In genomic region chr3:17747184-17747889, GRCh38 we compare ENCODE assay signal across 10 cellular contexts. TPM values are rescaled to one million over a fixed set of nuclear protein-coding genes. Genes with fewer than 3 reads are reported as not detected.
A peak's percentile ranks its signal among the peaks of the same experiment; 100 is the strongest.
DNase-seq lines count a peak whose midpoint lies in the region; ATAC-seq, FAIRE-seq and TF ChIP-seq lines count a peak whose summit lies in the region.
"Had no signal": no experiment of that assay in that cellular context is flagged by ENCODE, and none has a peak within 500 bp of the region (broad histone marks: within the 10 kb centered on the region; RNA-seq: fewer than 3 reads in every experiment).

No MANE protein-coding gene starts in this region.

- TF ChIP-seq RAD21 in K562 (CRISPR knock-in tag; conservative IDR thresholded peaks at IDR 0.05 in 1 of 2, IDR thresholded peaks at IDR 0.05 in 1 of 2) = no peak

- H3K79me2 ChIP-seq in K562 (ENCODE audit: control insufficient read depth, insufficient read depth, low read length) = no peaks in the 10 kb centered on the region; the same call in 2 of the 3 replicates

- H3K4me1 ChIP-seq in K562 (replicated peaks in 1 of 2; ENCODE audit: control insufficient read depth in 2 of 2, insufficient read depth in 2 of 2, low read length in 2 of 2) = peaks cover 17 to 32% of the 10 kb centered on the region in 2 experiments; a peak in 4 of 5 replicates

- no peaks in the 10 kb centered on the region for H3K9me3 ChIP-seq in K562 (replicated peaks; ENCODE audit: control insufficient read depth, insufficient read depth, low read depth, low read length)

- H3K4me3 ChIP-seq in K562 = no peak overlapping the region

- FAIRE-seq in GM18507 (lab: Jason Lieb, UNC) (peak; percentile 89), K562 (lab: Jason Lieb, UNC) (no peak)
- FAIRE-seq: islet of Langerhans had no signal

- WGBS in K562 (ENCODE audit: insufficient coverage, low coverage, missing lambda C conversion rate) = 45% methylated on average over 6 of the region's 6 CpGs

- ATAC-seq in GM21529 (IDR thresholded peaks at IDR 0.05; ENCODE audit: unreplicated experiment) (peak; percentile 80), HG03439 (IDR thresholded peaks at IDR 0.05; ENCODE audit: unreplicated experiment) (peak; percentile 66), K562 (no peak)

- H3K4me2 ChIP-seq in K562 (ENCODE audit: insufficient read depth, low read length) = no peak overlapping the region

- intact Hi-C loops in K562 (cut with micrococcal nuclease) = no loop called here

- CTCF ChIA-PET in K562 (lab: Yijun Ruan, JAX; ENCODE audit: low intra/inter-chr PET ratio) = no interaction called here

- TF ChIP-seq CTCF in K562 (IDR thresholded peaks at IDR 0.05 in 2 of 3, conservative IDR thresholded peaks at IDR 0.05 in 1 of 3; ENCODE audit: insufficient read depth in 2 of 3, low read depth in 1 of 3, low read length in 3 of 3) = no peak

- POLR2A ChIA-PET in K562 (lab: Yijun Ruan, JAX) = interaction anchor here (0.6 to 1.1 kb wide), 3 partner anchors 16 to 89 kb away, joined by 3 to 4 read pairs (median 3); no protein-coding TSS in a partner anchor

- H3K36me3 ChIP-seq in K562 (ENCODE audit: control insufficient read depth, insufficient read depth, low read length) = no peaks in the 10 kb centered on the region

- H4K20me1 ChIP-seq in K562 (replicated peaks; ENCODE audit: control insufficient read depth, insufficient read depth, low read length) = no peaks in the 10 kb centered on the region

- peak overlapping the region; percentile 33; the same call in 1 of the 3 replicates for H3K27ac ChIP-seq in K562 (ENCODE audit: extremely low read depth, low read depth, low read length)

- H2AFZ ChIP-seq in K562 (ENCODE audit: low read depth, low read length) = peak overlapping the region; percentile 86

- TF ChIP-seq POLR2A in K562 (conservative IDR thresholded peaks at IDR 0.05) = no peak

- in situ Hi-C loops in K562 (cut with MboI) = no loop called here

- no peaks in the 10 kb centered on the region for H3K27me3 ChIP-seq in K562 (ENCODE audit: control insufficient read depth in 2 of 2, insufficient read depth in 2 of 2, low read length in 2 of 2)

- no peaks in the 10 kb centered on the region for H3K9me1 ChIP-seq in K562 (ENCODE audit: control insufficient read depth, insufficient read depth, low read length)

- no peak for TF ChIP-seq EP300 in K562 (IDR thresholded peaks at IDR 0.05; ENCODE audit: low read length)

- BruUV-seq in K562 (replicated peaks; lab: Mats Ljungman, UMichigan) = no TSS peak

- DNase-seq in GM18507 (ENCODE audit: extremely low spot score, insufficient read length, low read depth) (peak; percentile 43), K562 (ENCODE audit: extremely low read depth in 1 of 4, low spot score in 3 of 4) (peak in 2 of 4 experiments; percentile 50 to 62), GM19238 (ENCODE audit: insufficient read length, low spot score) (no peak), NCI-H2227 treated with DMSO at 0.1 percent for 48 hours (lab: John Stamatoyannopoulos, UW) (no peak)
- no peak for DNase-seq in stimulated activated CD4-positive, alpha-beta T cell treated with anti-CD3 and anti-CD28 coated beads, Interleukin-15, amount 100 ng/mL, for 24 hours
- no peak for DNase-seq in stimulated activated CD4-positive, alpha-beta T cell treated with anti-CD3 and anti-CD28 coated beads, Interleukin-1b, Interleukin-23, amount 100 ng/mL, for 48 hours
- DNase-seq: NCI-H1436 treated with DMSO at 0.1 percent for 48 hours had no signal

- peak overlapping the region in 1 of 2 experiments; percentile 32; a peak in 1 of 4 replicates for H3K9ac ChIP-seq in K562 (ENCODE audit: insufficient read depth in 1 of 2, low read depth in 2 of 2, low read length in 2 of 2)

TF ChIP-seq in K562, 482 proteins besides CTCF, POLR2A, EP300 and RAD21 (continues in another document):
- no peak for TF ChIP-seq GTF2E2 (tag; IDR thresholded peaks at IDR 0.05)
- no peak for TF ChIP-seq KDM5B (IDR thresholded peaks at IDR 0.05; ENCODE audit: insufficient replicate concordance, low read depth, low read length)
- TF ChIP-seq ZBTB49 (CRISPR knock-in tag; IDR thresholded peaks at IDR 0.05; ENCODE audit: borderline replicate concordance) = no peak
- TF ChIP-seq SMARCC2 (IDR thresholded peaks at IDR 0.05; ENCODE audit: low read depth) = no peak
- TF ChIP-seq NKRF (IDR thresholded peaks at IDR 0.05; ENCODE audit: borderline replicate concordance) = no peak
- no peak for TF ChIP-seq NCOA1 (IDR thresholded peaks at IDR 0.05; ENCODE audit: low read depth)
- no peak for TF ChIP-seq CREB3L1 (IDR thresholded peaks at IDR 0.05; ENCODE audit: borderline replicate concordance, low read depth)
- TF ChIP-seq CREBBP (IDR thresholded peaks at IDR 0.05; ENCODE audit: low read depth, low read length) = no peak

RNA-seq across cellular contexts. Expression of gene TBC1D5, which starts 4.9 kb away (rescaled TPM):
- 37.2 and 85.0 TPM in 2 replicates for total RNA-seq in K562 (2011; cell fraction: chromatin; rRNA removed; ENCODE audit: low replicate concordance)
- 19.2 and 21.7 TPM in 2 replicates for total RNA-seq in K562 (2011; cell fraction: nucleolus; rRNA removed)
- 36.4 and 46.8 TPM in 2 replicates for total RNA-seq in K562 (2011; cell fraction: nucleoplasm; rRNA removed)
- total RNA-seq in K562 (2014; rRNA removed) (26.5 and 27.0 TPM in 2 replicates), K562 (2014; rRNA removed; fragmentation: Illumina TruSeq; extraction: Trizol) (36.0 and 36.4 TPM in 2 replicates), K562 (2015; rRNA removed; fragmentation: Illumina TruSeq; extraction: Trizol) (36.6 and 38.1 TPM in 2 replicates), K562 (2021) (25.6 and 28.9 TPM in 2 replicates)
- polyA plus RNA-seq in K562 (2011; rRNA removed) (28.0 and 31.8 TPM in 2 replicates), K562 (2014; fragmentation: Illumina TruSeq; extraction: Trizol) (21.8 and 24.2 TPM in 2 replicates), K562 (2014; fragmentation: Nextera tagmentation; extraction: Ambion mirVana) (1 to 10 TPM; 2.9 to 5.1 TPM), K562 (2014; rRNA removed) (13.5 and 19.8 TPM in 2 replicates)
- 16.9 and 21.2 TPM in 2 replicates for polyA plus RNA-seq in K562 (2011; cell fraction: cytosol; rRNA removed)
- polyA plus RNA-seq in K562 (2011; cell fraction: nucleus; rRNA removed) = 15.1 and 18.6 TPM in 2 replicates
- 15.9 and 23.7 TPM in 2 replicates for polyA plus RNA-seq in K562 (2012)
- polyA minus RNA-seq in K562 (2011; rRNA and poly(A)+ RNA removed) = 68.1 and 87.9 TPM in 2 replicates
- polyA minus RNA-seq in K562 (2011; cell fraction: cytosol; rRNA and poly(A)+ RNA removed) = 33.6 and 38.9 TPM in 2 replicates
- 35.9 and 61.5 TPM in 2 replicates for polyA minus RNA-seq in K562 (2011; cell fraction: nucleus; rRNA and poly(A)+ RNA removed)
